In genomic region chr9:129796029-129796910, GRCh38 we compare ENCODE assay signal across 21 cellular contexts. TPM values are rescaled to one million over a fixed set of nuclear protein-coding genes. Genes with fewer than 3 reads are reported as not detected.
A peak's percentile ranks its signal among the peaks of the same experiment; 100 is the strongest.
DNase-seq lines count a peak whose midpoint lies in the region; TF ChIP-seq lines count a peak whose summit lies in the region.
"Had no signal": no experiment of that assay in that cellular context is flagged by ENCODE, and none has a peak within 500 bp of the region (broad histone marks: within the 10 kb centered on the region; RNA-seq: fewer than 3 reads in every experiment).

No MANE protein-coding gene starts in this region.

- H3K4me2 ChIP-seq in KMS-11 (peak overlapping the region; percentile 27; the same call in 1 of the 2 replicates), hepatocyte (no peak overlapping the region)

- H3K9me3 ChIP-seq in hepatocyte (ENCODE audit: low read depth): no peaks in the 10 kb centered on the region
- H3K9me3 ChIP-seq in HAP-1: no peaks in the 10 kb centered on the region

- H3K4me3 ChIP-seq in KMS-11 (IDR thresholded peaks at IDR 0.05; ENCODE audit: insufficient read depth, low read depth, low read length) (no peak overlapping the region), hepatocyte (no peak overlapping the region), HAP-1 (no peak overlapping the region)

- H3K9me2 ChIP-seq in hepatocyte (replicated peaks; ENCODE audit: insufficient read depth): no peaks in the 10 kb centered on the region

- WGBS in hepatocyte (ENCODE audit: low lambda C conversion rate, missing lambda C conversion rate): 76% methylated on average over 8 of the region's 8 CpGs

- H3K27me3 ChIP-seq in KMS-11 (ENCODE audit: insufficient read depth, low read depth) (peaks cover 43% of the 10 kb centered on the region), hepatocyte (peaks cover 7% of the 10 kb centered on the region), HAP-1 (ENCODE audit: low read depth) (peaks cover 16% of the 10 kb centered on the region)

- no peak for TF ChIP-seq CTCF in KMS-11 (conservative IDR thresholded peaks at IDR 0.05; ENCODE audit: low read depth, low read length)
- TF ChIP-seq CTCF in hepatocyte (IDR thresholded peaks at IDR 0.05; ENCODE audit: poor library complexity): no peak

- H3K36me3 ChIP-seq in KMS-11 (ENCODE audit: insufficient read depth) (no peaks in the 10 kb centered on the region), hepatocyte (replicated peaks; ENCODE audit: insufficient read depth, low read depth) (no peaks in the 10 kb centered on the region), HAP-1 (replicated peaks) (no peaks in the 10 kb centered on the region)

- peaks cover 12% of the 10 kb centered on the region for H3K4me1 ChIP-seq in KMS-11 (ENCODE audit: low read depth, poor library complexity, severe bottlenecking)
- H3K4me1 ChIP-seq in hepatocyte (ENCODE audit: insufficient read depth): no peaks in the 10 kb centered on the region
- peaks cover 5% of the 10 kb centered on the region; the same call in 1 of the 2 replicates for H3K4me1 ChIP-seq in HAP-1

- H4K20me1 ChIP-seq in KMS-11 (ENCODE audit: insufficient read depth) (no peaks in the 10 kb centered on the region), hepatocyte (ENCODE audit: insufficient read depth, poor library complexity, severe bottlenecking) (no peaks in the 10 kb centered on the region)

- H2AFZ ChIP-seq in KMS-11 (ENCODE audit: low read depth) (no peak overlapping the region), hepatocyte (no peak overlapping the region)

- H3K9ac ChIP-seq in KMS-11: no peak overlapping the region

- no peak overlapping the region for H3K27ac ChIP-seq in KMS-11
- no peak overlapping the region for H3K27ac ChIP-seq in hepatocyte
- H3K27ac ChIP-seq: RWPE1 had no signal

- H3K79me2 ChIP-seq in KMS-11 (ENCODE audit: insufficient read depth, low read depth) (no peaks in the 10 kb centered on the region), hepatocyte (no peaks in the 10 kb centered on the region)

- in situ Hi-C loops in G401 (cut with HindIII; ENCODE audit: low sequenced_read_pairs): no loop called here
- in situ Hi-C loops in HAP-1 (cut with MboI; ENCODE audit: low sequenced_read_pairs): no loop called here

- DNase-seq in NCI-H146 (lab: John Stamatoyannopoulos, UW): peak; percentile 2
- DNase-seq in NCI-H146 treated with DMSO at 0.1 percent for 48 hours (lab: John Stamatoyannopoulos, UW; ENCODE audit: unreplicated experiment): no peak
- DNase-seq in hepatocyte (ENCODE audit: low spot score): peak; percentile 4
- DNase-seq in G401 (ENCODE audit: low spot score): no peak
- no peak for DNase-seq in occipital lobe (lab: John Stamatoyannopoulos, UW)
- DNase-seq in HAP-1 (ENCODE audit: low spot score in 2 of 2): no peak
- DNase-seq: 8988T, DMS79, EL, H7, HFFc6, KG1, MM.1S, NCI-H187, NCI-H2081 treated with DMSO at 0.1 percent for 48 hours, NCI-H2227 treated with DMSO at 0.1 percent for 48 hours, NCI-H526 treated with DMSO at 0.1 percent for 48 hours, SHP77 treated with DMSO at 0.1 percent for 48 hours had no signal

RNA-seq across cellular contexts. Expression of gene TOR1B, which starts 6.7 kb away (rescaled TPM):
- total RNA-seq in hepatocyte (28.1 and 34.6 TPM in 2 replicates), occipital lobe (39.5 TPM)
- 7.7 and 11.5 TPM in 2 replicates for polyA plus RNA-seq in hepatocyte
- 16.5 and 16.7 TPM in 2 replicates for total RNA-seq in G401 (2014; rRNA removed; shearing (Covaris generic))

RNA-seq across cellular contexts. Expression of gene TOR1A, which starts 27.7 kb away (rescaled TPM):
- 38.7 and 44.8 TPM in 2 replicates for total RNA-seq in hepatocyte
- 40.2 and 50.4 TPM in 2 replicates for polyA plus RNA-seq in hepatocyte
- total RNA-seq in G401 (2014; rRNA removed; shearing (Covaris generic)): 30.8 and 43.1 TPM in 2 replicates
- 21.8 TPM for total RNA-seq in occipital lobe

RNA-seq across cellular contexts. Expression of gene C9orf78, which starts 38.8 kb away (rescaled TPM):
- total RNA-seq in hepatocyte (43.8 and 48.3 TPM in 2 replicates), occipital lobe (40.2 TPM)
- 47.9 and 48.6 TPM in 2 replicates for polyA plus RNA-seq in hepatocyte
- total RNA-seq in G401 (2014; rRNA removed; shearing (Covaris generic)): 23.4 and 49.4 TPM in 2 replicates

RNA-seq across cellular contexts. Expression of gene USP20, which starts 39.0 kb away (rescaled TPM):
- total RNA-seq in hepatocyte (10.6 and 11.2 TPM in 2 replicates), occipital lobe (9.8 TPM)
- polyA plus RNA-seq in hepatocyte: 25.3 and 29.0 TPM in 2 replicates
- 27.7 and 34.3 TPM in 2 replicates for total RNA-seq in G401 (2014; rRNA removed; shearing (Covaris generic))

RNA-seq across cellular contexts. Expression of gene PTGES, which starts 43.4 kb away (rescaled TPM):
- 17.1 and 26.4 TPM in 2 replicates for total RNA-seq in hepatocyte
- 94.9 and 103 TPM in 2 replicates for polyA plus RNA-seq in hepatocyte
- 2.5 and 4.8 TPM in 2 replicates for total RNA-seq in G401 (2014; rRNA removed; shearing (Covaris generic))
- 3.3 TPM for total RNA-seq in occipital lobe
- total RNA-seq: OCI-LY7 had no signal

Comparison
In these comparisons a context has a peak if more than half of its experiments do, and no peak if none do; other contexts are left out.
1. DNase-seq: peak in NCI-H146 (single experiment) and hepatocyte (single experiment); none in NCI-H146 treated with DMSO at 0.1 percent for 48 hours (single experiment), G401 (single experiment), occipital lobe (single experiment) and HAP-1 (0 of 2).